10 cellular contexts compared by ENCODE assay signal in genomic region chr11:129764204-129764603, GRCh38. TPM values are rescaled to one million over a fixed set of nuclear protein-coding genes. Genes with fewer than 3 reads are reported as not detected.
DNase-seq lines count a peak whose midpoint lies in the region; ATAC-seq, FAIRE-seq and TF ChIP-seq lines count a peak whose summit lies in the region.
"Not testable (repeated sequence)": the region's sequence is repeated elsewhere in the genome, so short reads cannot be mapped to it uniquely, and the experiment has no call there.
"Had no signal": no experiment of that assay in that cellular context is flagged by ENCODE, and none has a peak within 500 bp of the region (broad histone marks: within the 10 kb centered on the region; RNA-seq: fewer than 3 reads in every experiment).

No MANE protein-coding gene starts in this region.

- CTCF ChIA-PET in endothelial cell of umbilical vein (lab: Charles Lee): interaction anchor here (1.3 kb wide), 1 partner anchor 382 kb away, joined by 3 read pairs; no protein-coding TSS in a partner anchor

- H3K4me3 ChIP-seq in BLaER1; endothelial cell of umbilical vein (replicated peaks in 1 of 3; ENCODE audit: insufficient read depth in 1 of 3, low read depth in 1 of 3, low read length in 3 of 3); mesendoderm (ENCODE audit: low read length); suprapubic skin: not testable (repeated sequence)

- H4K8ac ChIP-seq in mesendoderm (ENCODE audit: low read depth, low read length): not testable (repeated sequence)

- ATAC-seq in esophagus mucosa: peak; percentile 58

- H3K56ac ChIP-seq in mesendoderm (ENCODE audit: low read length): not testable (repeated sequence)

- peaks cover 13% of the 10 kb centered on the region for H3K4me1 ChIP-seq in BLaER1
- H3K4me1 ChIP-seq in endothelial cell of umbilical vein (ENCODE audit: control insufficient read depth, extremely low read depth, insufficient read depth, low read length); mesendoderm (ENCODE audit: control insufficient read depth, low read depth, low read length); suprapubic skin: not testable (repeated sequence)

- not testable (repeated sequence) for H2AK5ac ChIP-seq in mesendoderm (ENCODE audit: low read length)

- H2BK120ac ChIP-seq in mesendoderm (ENCODE audit: low read depth, low read length): not testable (repeated sequence)

- H3K4me2 ChIP-seq in BLaER1: peak overlapping the region; percentile 59
- not testable (repeated sequence) for H3K4me2 ChIP-seq in endothelial cell of umbilical vein (ENCODE audit: insufficient read depth, low read length); mesendoderm (ENCODE audit: low read length)

- TF ChIP-seq EP300 in suprapubic skin (IDR thresholded peaks at IDR 0.05): not testable (repeated sequence)

- not testable (repeated sequence) for H3K79me1 ChIP-seq in mesendoderm (ENCODE audit: low read length)

- POLR2A ChIA-PET in endothelial cell of umbilical vein (lab: Charles Lee): not testable (repeated sequence)

- not testable (repeated sequence) for H2BK5ac ChIP-seq in mesendoderm (ENCODE audit: low read length)

- TF ChIP-seq POLR2A in endothelial cell of umbilical vein (IDR thresholded peaks at IDR 0.05; ENCODE audit: low read depth, low read length); suprapubic skin (IDR thresholded peaks at IDR 0.05): not testable (repeated sequence)

- dilution Hi-C loops in endothelial cell of umbilical vein (cut with MboI; ENCODE audit: extremely low pct_ligation_motif_present, low sequenced_read_pairs): not testable (repeated sequence)

- H3K36me3 ChIP-seq in BLaER1; endothelial cell of umbilical vein (ENCODE audit: control insufficient read depth in 2 of 2, extremely low read depth in 1 of 2, insufficient read depth in 2 of 2, low read length in 2 of 2); mesendoderm (ENCODE audit: control insufficient read depth, insufficient read depth, low read length); suprapubic skin: not testable (repeated sequence)

- FAIRE-seq in endothelial cell of umbilical vein (lab: Jason Lieb, UNC): peak; percentile 65

- BruUV-seq in endothelial cell of umbilical vein (replicated peaks; lab: Mats Ljungman, UMichigan): not testable (repeated sequence)

- not testable (repeated sequence) for H3K18ac ChIP-seq in mesendoderm (ENCODE audit: low read length)

- not testable (repeated sequence) for H3K9ac ChIP-seq in BLaER1; endothelial cell of umbilical vein (replicated peaks; ENCODE audit: extremely low read depth, insufficient read depth, low read length); mesendoderm (ENCODE audit: low read length)

- H3K9me1 ChIP-seq in endothelial cell of umbilical vein (replicated peaks; ENCODE audit: control insufficient read depth, extremely low read depth, insufficient read depth, low read length): not testable (repeated sequence)

- H2AFZ ChIP-seq in endothelial cell of umbilical vein (ENCODE audit: low read depth, low read length): not testable (repeated sequence)

- not testable (repeated sequence) for H3K9me3 ChIP-seq in BLaER1; endothelial cell of umbilical vein (replicated peaks; ENCODE audit: control insufficient read depth, insufficient read depth, low read length); suprapubic skin

- DNase-seq in ELF-1 (ENCODE audit: low read depth, low spot score) (peak; percentile 69), RPMI7951 (ENCODE audit: low read depth) (peak; percentile 9), mesendoderm (peak; percentile 23)
- not testable (repeated sequence) for DNase-seq in endothelial cell of umbilical vein (ENCODE audit: low read depth, low spot score); suprapubic skin (ENCODE audit: low spot score in 2 of 2)

- H3K79me2 ChIP-seq in endothelial cell of umbilical vein (ENCODE audit: control insufficient read depth, insufficient read depth, low read length); mesendoderm (ENCODE audit: control insufficient read depth, insufficient read depth, low read length): not testable (repeated sequence)

- H3K27ac ChIP-seq in BLaER1; endothelial cell of umbilical vein (ENCODE audit: insufficient read depth, low read depth, low read length); mesendoderm (ENCODE audit: low read depth, low read length): not testable (repeated sequence)
- peak overlapping the region; percentile 68 for H3K27ac ChIP-seq in suprapubic skin

- H2BK15ac ChIP-seq in mesendoderm (replicated peaks; ENCODE audit: low read depth): not testable (repeated sequence)

- intact Hi-C loops in endothelial cell of umbilical vein (cut with micrococcal nuclease): not testable (repeated sequence)

- H4K20me1 ChIP-seq in BLaER1; endothelial cell of umbilical vein (replicated peaks; ENCODE audit: control insufficient read depth, extremely low read depth, insufficient read depth, low read length): not testable (repeated sequence)

- not testable (repeated sequence) for H4K5ac ChIP-seq in mesendoderm (ENCODE audit: low read length)

- not testable (repeated sequence) for H3K4ac ChIP-seq in mesendoderm (ENCODE audit: low read depth, low read length)

- not testable (repeated sequence) for TF ChIP-seq CTCF in endothelial cell of umbilical vein (IDR thresholded peaks at IDR 0.05; ENCODE audit: extremely low read depth in 1 of 2, insufficient read depth in 1 of 2, low read depth in 1 of 2, low read length in 2 of 2); suprapubic skin (IDR thresholded peaks at IDR 0.05)

- H3K27me3 ChIP-seq in BLaER1; endothelial cell of umbilical vein (ENCODE audit: control insufficient read depth in 2 of 2, insufficient read depth in 2 of 2, low read length in 2 of 2); mesendoderm (ENCODE audit: insufficient read depth, low read length, poor library complexity); suprapubic skin: not testable (repeated sequence)

- not testable (repeated sequence) for H3K23ac ChIP-seq in mesendoderm (ENCODE audit: low read length)

- no CpG with 5 or more reads among the region's 5 CpGs for WGBS in mesendoderm (ENCODE audit: extremely low coverage, insufficient coverage, low lambda C conversion rate)
- 46% methylated on average over 4 of the region's 5 CpGs for WGBS in suprapubic skin

RNA-seq across cellular contexts. Expression of gene TMEM45B, which starts 51.4 kb away (rescaled TPM):
- total RNA-seq in RPMI7951 (2014; rRNA removed; shearing (Covaris generic)): not detected in 2 replicates
- not detected in 2 replicates for total RNA-seq in endothelial cell of umbilical vein
- 0.08 and 0.18 TPM in 2 replicates for polyA plus RNA-seq in endothelial cell of umbilical vein
- polyA plus RNA-seq in endothelial cell of umbilical vein (2011; cell fraction: cytosol; rRNA removed): 0.10 TPM in 1 of 2 replicates, not detected in the other
- not detected in 2 replicates for polyA plus RNA-seq in endothelial cell of umbilical vein (2011; cell fraction: nucleus; rRNA removed)
- polyA plus RNA-seq in endothelial cell of umbilical vein (2012): 0.16 and 0.64 TPM in 2 replicates
- 0.39 TPM in 1 of 2 replicates, not detected in the other for polyA minus RNA-seq in endothelial cell of umbilical vein
- polyA minus RNA-seq in endothelial cell of umbilical vein (2011; cell fraction: cytosol; rRNA and poly(A)+ RNA removed): 5.9 TPM
- not detected in 2 replicates for polyA minus RNA-seq in endothelial cell of umbilical vein (2011; cell fraction: nucleus; rRNA and poly(A)+ RNA removed)
- total RNA-seq in esophagus mucosa: 106 TPM
- polyA plus RNA-seq in mesendoderm (2013, experiment 1 of 2): 0.04 TPM
- 0.10 TPM for polyA plus RNA-seq in mesendoderm (2013, experiment 2 of 2)
- total RNA-seq in suprapubic skin: 10 to 100 TPM; 19.9 to 42.0 (median 35.9) TPM
- total RNA-seq: GM23248, H4 had no signal
- polyA plus RNA-seq: BJ, GM23248 had no signal

Comparison
In these comparisons a context has a peak if more than half of its experiments do, and no peak if none do; other contexts are left out.
1. RNA of gene TMEM45B, which starts 51.4 kb away (total RNA-seq): 106 TPM in esophagus mucosa (single experiment) and 19.9 to 42.0 TPM in suprapubic skin; not detected in RPMI7951 and not detected in endothelial cell of umbilical vein; every median in the first group is over 10 times any median in the second.